ENCODE assay signal across 29 cellular contexts in genomic region chr22:46454233-46454909, GRCh38.
DNase-seq lines count a peak whose midpoint lies in the region; FAIRE-seq and TF ChIP-seq lines count a peak whose summit lies in the region.
"Had no signal": no experiment of that assay in that cellular context is flagged by ENCODE, and none has a peak within 500 bp of the region (broad histone marks: within the 10 kb centered on the region; RNA-seq: fewer than 3 reads in every experiment).

No MANE protein-coding gene starts in this region.

- BruUV-seq in MCF 10A (replicated peaks; lab: Mats Ljungman, UMichigan) = no TSS peak

- H3K9me3 Mint-ChIP-seq in MCF 10A (ENCODE audit: unreplicated experiment) = peaks cover 2% of the 10 kb centered on the region
- H3K9me3 Mint-ChIP-seq in nephron progenitor cell = no peaks in the 10 kb centered on the region
- H3K9me3 Mint-ChIP-seq: activated CD8-positive, alpha-beta T cell treated with anti-CD3 and anti-CD28 coated beads for 36 hours; activated T-helper 2 cell treated with anti-CD3 and anti-CD28 coated beads, Interferon-gamma antibody, Interleukin-2, Interleukin-4, amounts not matched to agents 10 μg/mL and 5 μg/mL and 100 μg/mL, durations not matched to agents 14 hours and 24 hours and 36 hours; mesothelial cell of epicardium; T-helper 2 cell treated with Interferon-gamma antibody and Interleukin-4, amounts not matched to agents 5 μg/mL and 100 μg/mL, for 36 hours had no signal

- POLR2A ChIA-PET in MCF 10A (lab: Yijun Ruan, JAX) = interaction anchor here (0.7 to 2.5 kb wide), 7 partner anchors 61 to 93 kb away, joined by 3 to 10 read pairs (median 4); no protein-coding TSS in a partner anchor

- DNase-seq in MCF 10A (ENCODE audit: unreplicated experiment) (peak; percentile 33), breast epithelium (ENCODE audit: low spot score in 2 of 2) (no peak), bronchial epithelial cell (ENCODE audit: low read depth) (peak; percentile 53), nephron progenitor cell (no peak), AG08396 (ENCODE audit: low spot score) (no peak), NCI-H345 (lab: John Stamatoyannopoulos, UW) (no peak), EL (no peak), Peyer's patch (no peak)
- DNase-seq: activated CD8-positive, alpha-beta T cell treated with anti-CD3 and anti-CD28 coated beads for 36 hours; activated naive CD4-positive, alpha-beta T cell treated with anti-CD3 and anti-CD28 coated beads, Interleukin-2, amount 50 U/mL, for 16 hours; amniotic stem cell; Calu3; DMS79; GDM1; GM23248; head of caudate nucleus; NCI-H1417 treated with DMSO at 0.1 percent for 48 hours; NCI-H2029 treated with DMSO at 0.1 percent for 48 hours; NCI-H526; occipital lobe; SIG-M5; transverse colon had no signal

- TF ChIP-seq CTCF in MCF 10A (IDR thresholded peaks at IDR 0.05; ENCODE audit: unreplicated experiment) (no peak), breast epithelium (IDR thresholded peaks at IDR 0.05) (no peak), bronchial epithelial cell (IDR thresholded peaks at IDR 0.05; ENCODE audit: insufficient read depth, low read length, severe bottlenecking) (no peak), nephron progenitor cell (IDR thresholded peaks at IDR 0.05) (no peak), Peyer's patch (IDR thresholded peaks at IDR 0.05) (no peak)

- H3K27me3 ChIP-seq in breast epithelium (no peaks in the 10 kb centered on the region), bronchial epithelial cell (ENCODE audit: control insufficient read depth, insufficient read depth, low read length) (no peaks in the 10 kb centered on the region), Peyer's patch (no peaks in the 10 kb centered on the region)
- H3K27me3 ChIP-seq: transverse colon had no signal

- no peaks in the 10 kb centered on the region for H3K27me3 Mint-ChIP-seq in MCF 10A (ENCODE audit: insufficient read depth, unreplicated experiment)
- peaks cover 6% of the 10 kb centered on the region for H3K27me3 Mint-ChIP-seq in nephron progenitor cell (ENCODE audit: low read depth, poor library complexity)

- H3K4me1 ChIP-seq in breast epithelium (no peaks in the 10 kb centered on the region), Peyer's patch (no peaks in the 10 kb centered on the region)
- H3K4me1 ChIP-seq: transverse colon had no signal

- H3K27ac Mint-ChIP-seq in MCF 10A (ENCODE audit: low read depth, unreplicated experiment) (peak overlapping the region; percentile 55), nephron progenitor cell (peak overlapping the region; percentile 2)
- H3K27ac Mint-ChIP-seq: activated CD8-positive, alpha-beta T cell treated with anti-CD3 and anti-CD28 coated beads for 36 hours; activated T-helper 2 cell treated with anti-CD3 and anti-CD28 coated beads, Interferon-gamma antibody, Interleukin-2, Interleukin-4, amounts not matched to agents 10 μg/mL and 5 μg/mL and 100 μg/mL, durations not matched to agents 14 hours and 24 hours and 36 hours; mesothelial cell of epicardium; stimulated activated memory B cell treated with anti-CD40 and anti-IgM and Interleukin-4, amounts not matched to agents 10 μg/mL and 1 μg/mL and 100 μg/mL, for 72 hours; T-helper 2 cell treated with Interferon-gamma antibody and Interleukin-4, amounts not matched to agents 5 μg/mL and 100 μg/mL, for 36 hours had no signal

- intact Hi-C loops in MCF 10A (cut with micrococcal nuclease) = loop anchor here (2.0 to 10.0 kb wide), 3 partner anchors 74 to 84 kb away; no protein-coding TSS in a partner anchor
- intact Hi-C loops in breast epithelium (cut with DNase I; ENCODE audit: low total_unique reads) = no loop called here

- H3K36me3 Mint-ChIP-seq in MCF 10A (ENCODE audit: insufficient read depth, unreplicated experiment) = peaks cover 26% of the 10 kb centered on the region
- no peaks in the 10 kb centered on the region for H3K36me3 Mint-ChIP-seq in nephron progenitor cell (ENCODE audit: low read depth)
- H3K36me3 Mint-ChIP-seq: mesothelial cell of epicardium; stimulated activated memory B cell treated with anti-CD40 and anti-IgM and Interleukin-4, amounts not matched to agents 10 μg/mL and 1 μg/mL and 100 μg/mL, for 72 hours had no signal

- H3K36me3 ChIP-seq in breast epithelium (no peaks in the 10 kb centered on the region), bronchial epithelial cell (ENCODE audit: control insufficient read depth, insufficient read depth, low read length) (peaks cover 17% of the 10 kb centered on the region), Peyer's patch (no peaks in the 10 kb centered on the region)
- H3K36me3 ChIP-seq: transverse colon had no signal

- no peak for FAIRE-seq in bronchial epithelial cell (lab: Jason Lieb, UNC)
- FAIRE-seq: colon, HTR-8/SVneo had no signal

- H3K4me1 Mint-ChIP-seq in MCF 10A (ENCODE audit: insufficient read depth, unreplicated experiment) (peaks cover 55% of the 10 kb centered on the region), nephron progenitor cell (peaks cover 81% of the 10 kb centered on the region)
- H3K4me1 Mint-ChIP-seq: stimulated activated memory B cell treated with anti-CD40 and anti-IgM and Interleukin-4, amounts not matched to agents 10 μg/mL and 1 μg/mL and 100 μg/mL, for 72 hours had no signal

- no peak overlapping the region for H3K4me3 ChIP-seq in breast epithelium
- no peak overlapping the region for H3K4me3 ChIP-seq in bronchial epithelial cell (ENCODE audit: low read depth, low read length)
- no peak overlapping the region for H3K4me3 ChIP-seq in Peyer's patch
- H3K4me3 ChIP-seq: GM23248, transverse colon had no signal

- H3K27ac ChIP-seq in breast epithelium (no peak overlapping the region), Peyer's patch (no peak overlapping the region)
- H3K27ac ChIP-seq: 22Rv1, GM23248, transverse colon had no signal

- H3K4me3 Mint-ChIP-seq in MCF 10A (ENCODE audit: unreplicated experiment) (peak overlapping the region; percentile 32), nephron progenitor cell (no peak overlapping the region)
- H3K4me3 Mint-ChIP-seq: activated CD8-positive, alpha-beta T cell treated with anti-CD3 and anti-CD28 coated beads for 36 hours; mesothelial cell of epicardium; stimulated activated memory B cell treated with anti-CD40 and anti-IgM and Interleukin-4, amounts not matched to agents 10 μg/mL and 1 μg/mL and 100 μg/mL, for 72 hours; T-helper 2 cell treated with Interferon-gamma antibody and Interleukin-4, amounts not matched to agents 5 μg/mL and 100 μg/mL, for 36 hours had no signal

- CTCF ChIA-PET in MCF 10A (lab: Yijun Ruan, JAX) = interaction anchor here (0.5 to 1.0 kb wide), 4 partner anchors 87 to 109 kb away, joined by 3 to 4 read pairs (median 3); no protein-coding TSS in a partner anchor

- H3K9me3 ChIP-seq in breast epithelium (no peaks in the 10 kb centered on the region), Peyer's patch (no peaks in the 10 kb centered on the region)
- H3K9me3 ChIP-seq: transverse colon had no signal

- TF ChIP-seq POLR2A in breast epithelium (IDR thresholded peaks at IDR 0.05) (no peak), Peyer's patch (IDR thresholded peaks at IDR 0.05) (no peak)

Comparison
In these comparisons a context has a peak if more than half of its experiments do, and no peak if none do; other contexts are left out.
1. DNase-seq: peak in MCF 10A (single experiment) and bronchial epithelial cell (single experiment); none in breast epithelium (0 of 2), nephron progenitor cell (single experiment), AG08396 (single experiment), NCI-H345 (single experiment), EL (single experiment) and Peyer's patch (0 of 3).